9 cellular contexts compared by ENCODE assay signal in the genomic region with DNA sequence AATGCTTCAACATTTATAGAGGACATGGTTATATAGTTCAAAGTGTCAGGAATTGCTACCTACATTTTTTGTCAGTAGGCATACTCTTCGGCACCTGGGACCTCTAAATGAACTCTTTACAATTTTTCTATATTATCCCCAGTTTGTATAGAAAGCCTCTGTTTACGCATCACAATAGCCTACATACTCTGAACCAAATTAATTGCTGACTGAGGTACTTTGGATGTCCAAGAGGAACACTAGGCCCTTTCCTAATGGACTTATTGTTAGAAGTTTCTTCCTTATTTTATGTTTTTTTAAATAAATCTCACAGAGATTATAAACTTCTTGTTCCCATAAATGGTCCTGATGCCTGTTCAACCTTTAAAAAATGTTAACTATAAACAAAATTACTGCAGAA. TPM values are rescaled to one million over a fixed set of nuclear protein-coding genes. Genes with fewer than 3 reads are reported as not detected.
"Had no signal": no experiment of that assay in that cellular context is flagged by ENCODE, and none has a peak within 500 bp of the region (broad histone marks: within the 10 kb centered on the region; RNA-seq: fewer than 3 reads in every experiment).

No MANE protein-coding gene starts in this region.

- H3K27ac Mint-ChIP-seq: GM23338, H9 had no signal

- H3K4me1 Mint-ChIP-seq: GM23338 had no signal

- DNase-seq: H9, HCEC 1CT, KG1 had no signal

- H3K4me3 Mint-ChIP-seq: GM23338, H9 had no signal

- H3K4me2 ChIP-seq: GM23338 had no signal

- ATAC-seq: GM23338, K562 had no signal

- H3K4me3 ChIP-seq: GM23338, K562 had no signal

- H3K9me3 Mint-ChIP-seq: GM23338 had no signal

- H2AFZ ChIP-seq: GM23338 had no signal

- FAIRE-seq: H1, H54, HTR-8/SVneo, K562 had no signal

RNA-seq across cellular contexts. Expression of gene AFF2, which starts 8.4 kb away (rescaled TPM):
- total RNA-seq: HT-29 had no signal
